2 cellular contexts compared by ENCODE assay signal in genomic region chr2:61924895-61925663, GRCh38.
A peak's percentile ranks its signal among the peaks of the same experiment; 100 is the strongest.
TF ChIP-seq lines count a peak whose summit lies in the region.

No MANE protein-coding gene starts in this region.

TF ChIP-seq in GM23338, 12 proteins besides CTCF, POLR2A, EP300 and RAD21:
- TF ChIP-seq ZNF331 (CRISPR knock-in tag; IDR thresholded peaks at IDR 0.05; ENCODE audit: low read depth): no peak
- no peak for TF ChIP-seq CREB1 (CRISPR knock-in tag; IDR thresholded peaks at IDR 0.05; ENCODE audit: low read depth)
- TF ChIP-seq JUNB (IDR thresholded peaks at IDR 0.05; ENCODE audit: unreplicated experiment): no peak
- TF ChIP-seq POLR2AphosphoS5 (IDR thresholded peaks at IDR 0.05; ENCODE audit: low read depth): no peak
- TF ChIP-seq EZH2 (IDR thresholded peaks at IDR 0.05; ENCODE audit: low read depth, unreplicated experiment): no peak
TF ChIP-seq in GM23338: peak in this region for 0.

TF ChIP-seq in K562, 482 proteins besides CTCF, POLR2A, EP300 and RAD21:
- TF ChIP-seq SRSF1 (IDR thresholded peaks at IDR 0.05; ENCODE audit: low read depth, low read length) (no peak), PHF8 (IDR thresholded peaks at IDR 0.05; ENCODE audit: borderline replicate concordance, low read length) (no peak), CBX1 (IDR thresholded peaks at IDR 0.05; ENCODE audit: low read depth) (no peak), PRDM10 (IDR thresholded peaks at IDR 0.05; ENCODE audit: partially characterized antibody) (peak; percentile 88), TAF7 (tag; IDR thresholded peaks at IDR 0.05) (no peak), ZBTB17 (CRISPR knock-in tag; IDR thresholded peaks at IDR 0.05) (no peak), PKNOX1 (IDR thresholded peaks at IDR 0.05) (0 out of 2 replicates have a peak, but pooled peaks have one; percentile 17)
